In genomic region chr3:54756330-54756731, GRCh38 we compare ENCODE assay signal across 15 cellular contexts.
DNase-seq lines count a peak whose midpoint lies in the region; ATAC-seq and TF ChIP-seq lines count a peak whose summit lies in the region.
"Had no signal": no experiment of that assay in that cellular context is flagged by ENCODE, and none has a peak within 500 bp of the region (broad histone marks: within the 10 kb centered on the region; RNA-seq: fewer than 3 reads in every experiment).

No MANE protein-coding gene starts in this region.

- WGBS in GM23248 (ENCODE audit: low coverage in 1 of 2, low lambda C conversion rate in 2 of 2, missing lambda C conversion rate in 2 of 2), 2 experiments: 42 to 43% methylated on average over 7 of the region's 7 CpGs

- intact Hi-C loops in mucosa of descending colon (cut with DNase I, micrococcal nuclease): no loop called here
- intact Hi-C loops in natural killer cell (cut with micrococcal nuclease): no loop called here

- H3K27ac ChIP-seq in GM23248: peak overlapping the region; percentile 69
- H3K27ac ChIP-seq: ascending aorta had no signal

- no peak for ATAC-seq in mucosa of descending colon
- ATAC-seq in natural killer cell: no peak
- no peak for ATAC-seq in activated T-cell treated with anti-CD3 and anti-CD28 coated beads, Interleukin-2, amount 50 U/mL, for 4 hours
- ATAC-seq: Right ventricle myocardium inferior; stimulated activated naive B cell treated with anti-CD40 and anti-IgM and Interleukin-4, amounts not matched to agents 10 μg/mL and 1 μg/mL and 100 μg/mL, for 72 hours had no signal

- H3K4me1 ChIP-seq in GM23248 (ENCODE audit: insufficient read depth): peaks cover 16% of the 10 kb centered on the region; the same call in 1 of the 2 replicates
- no peaks in the 10 kb centered on the region for H3K4me1 ChIP-seq in mucosa of descending colon (ENCODE audit: low read depth)
- H3K4me1 ChIP-seq: ascending aorta had no signal

- no peak overlapping the region for H2AFZ ChIP-seq in GM23248

- H3K4me3 ChIP-seq in GM23248 (no peak overlapping the region), astrocyte of the cerebellum (ENCODE audit: low read depth, low read length) (no peak overlapping the region), mucosa of descending colon (no peak overlapping the region)
- H3K4me3 ChIP-seq: ascending aorta had no signal

- H3K9me3 ChIP-seq in GM23248 (ENCODE audit: low read depth) (no peaks in the 10 kb centered on the region), mucosa of descending colon (no peaks in the 10 kb centered on the region)
- H3K9me3 ChIP-seq: ascending aorta had no signal

- H3K4me1 Mint-ChIP-seq in natural killer cell: peaks cover 0 to 4% of the 10 kb centered on the region in 2 donors
- no peaks in the 10 kb centered on the region for H3K4me1 Mint-ChIP-seq in activated T-cell treated with anti-CD3 and anti-CD28 coated beads, Interleukin-2, amount 50 U/mL, for 4 hours (ENCODE audit: low read depth)
- H3K4me1 Mint-ChIP-seq: stimulated activated naive B cell treated with anti-CD40 and anti-IgM and Interleukin-4, amounts not matched to agents 10 μg/mL and 1 μg/mL and 100 μg/mL, for 72 hours had no signal

- DNase-seq in GM23248 (peak; percentile 53), astrocyte of the cerebellum (ENCODE audit: low read depth) (peak; percentile 65), islet precursor cell (peak; percentile 84), mucosa of descending colon (no peak), natural killer cell (no peak), ecto neural progenitor cell (ENCODE audit: low spot score) (no peak)
- DNase-seq in activated T-cell treated with anti-CD3 and anti-CD28 coated beads, Interleukin-2, amount 50 U/mL, for 4 hours: no peak
- DNase-seq: effector CD4-positive, alpha-beta T cell; H7; NCI-H2029 treated with DMSO at 0.1 percent for 48 hours; NCI-H69; stimulated activated naive B cell treated with anti-CD40 and anti-IgM and Interleukin-4, amounts not matched to agents 10 μg/mL and 1 μg/mL and 100 μg/mL, for 72 hours had no signal

- H3K4me2 ChIP-seq in GM23248 (ENCODE audit: unreplicated experiment): no peak overlapping the region

- H3K4me3 Mint-ChIP-seq in natural killer cell: no peak overlapping the region
- H3K4me3 Mint-ChIP-seq in activated T-cell treated with anti-CD3 and anti-CD28 coated beads, Interleukin-2, amount 50 U/mL, for 4 hours: no peak overlapping the region
- H3K4me3 Mint-ChIP-seq: activated T-helper 1 cell treated with anti-CD3 and anti-CD28 coated beads, Interleukin-12 subunit alpha, Interleukin-12 subunit beta, Interleukin-2, Interleukin-4 antibody, amounts not matched to agents 30 ng/mL and 10 ng/mL and 1 ng/mL, durations not matched to agents 14 hours and 24 hours and 36 hours; stimulated activated naive B cell treated with anti-CD40 and anti-IgM and Interleukin-4, amounts not matched to agents 10 μg/mL and 1 μg/mL and 100 μg/mL, for 72 hours had no signal

- no peaks in the 10 kb centered on the region for H4K20me1 ChIP-seq in GM23248 (ENCODE audit: insufficient read depth)

- in situ Hi-C loops in GM23248 (cut with MboI) (no loop called here), astrocyte of the cerebellum (cut with HindIII; ENCODE audit: low sequenced_read_pairs) (no loop called here)

- H3K9ac ChIP-seq in GM23248: peak overlapping the region; percentile 37; the same call in 1 of the 2 replicates

- no peaks in the 10 kb centered on the region for H3K79me2 ChIP-seq in GM23248 (ENCODE audit: insufficient read depth)

- H3K27me3 Mint-ChIP-seq in natural killer cell (ENCODE audit: low read depth in 2 of 2): no peaks in the 10 kb centered on the region
- no peaks in the 10 kb centered on the region for H3K27me3 Mint-ChIP-seq in activated T-cell treated with anti-CD3 and anti-CD28 coated beads, Interleukin-2, amount 50 U/mL, for 4 hours (ENCODE audit: low read depth)
- H3K27me3 Mint-ChIP-seq: stimulated activated naive B cell treated with anti-CD40 and anti-IgM and Interleukin-4, amounts not matched to agents 10 μg/mL and 1 μg/mL and 100 μg/mL, for 72 hours had no signal

- 0 out of 2 replicates have a peak, but pooled peaks cover 5% of the 10 kb centered on the region for H3F3A ChIP-seq in GM23248 (ENCODE audit: insufficient read depth)

- H3K36me3 Mint-ChIP-seq in natural killer cell: no peaks in the 10 kb centered on the region
- no peaks in the 10 kb centered on the region for H3K36me3 Mint-ChIP-seq in activated T-cell treated with anti-CD3 and anti-CD28 coated beads, Interleukin-2, amount 50 U/mL, for 4 hours (ENCODE audit: insufficient read depth)
- H3K36me3 Mint-ChIP-seq: stimulated activated naive B cell treated with anti-CD40 and anti-IgM and Interleukin-4, amounts not matched to agents 10 μg/mL and 1 μg/mL and 100 μg/mL, for 72 hours had no signal

- H3K27ac Mint-ChIP-seq in natural killer cell: no peak overlapping the region
- H3K27ac Mint-ChIP-seq: activated T-helper 1 cell treated with anti-CD3 and anti-CD28 coated beads, Interleukin-12 subunit alpha, Interleukin-12 subunit beta, Interleukin-2, Interleukin-4 antibody, amounts not matched to agents 30 ng/mL and 10 ng/mL and 1 ng/mL, durations not matched to agents 14 hours and 24 hours and 36 hours; stimulated activated naive B cell treated with anti-CD40 and anti-IgM and Interleukin-4, amounts not matched to agents 10 μg/mL and 1 μg/mL and 100 μg/mL, for 72 hours had no signal

- H3K9me2 ChIP-seq in GM23248 (ENCODE audit: insufficient read depth): no peaks in the 10 kb centered on the region

- H3K36me3 ChIP-seq in GM23248 (ENCODE audit: low read depth): no peaks in the 10 kb centered on the region
- no peaks in the 10 kb centered on the region for H3K36me3 ChIP-seq in mucosa of descending colon (ENCODE audit: low read depth)
- H3K36me3 ChIP-seq: ascending aorta had no signal

- peaks cover 5% of the 10 kb centered on the region in 2 donors for H3K9me3 Mint-ChIP-seq in natural killer cell
- H3K9me3 Mint-ChIP-seq in activated T-cell treated with anti-CD3 and anti-CD28 coated beads, Interleukin-2, amount 50 U/mL, for 4 hours: peaks cover 4% of the 10 kb centered on the region
- H3K9me3 Mint-ChIP-seq: activated T-helper 1 cell treated with anti-CD3 and anti-CD28 coated beads, Interleukin-12 subunit alpha, Interleukin-12 subunit beta, Interleukin-2, Interleukin-4 antibody, amounts not matched to agents 30 ng/mL and 10 ng/mL and 1 ng/mL, durations not matched to agents 14 hours and 24 hours and 36 hours had no signal

- TF ChIP-seq CTCF in astrocyte of the cerebellum (IDR thresholded peaks at IDR 0.05; ENCODE audit: low read depth, low read length, missing control alignments): no peak
- TF ChIP-seq CTCF in mucosa of descending colon (IDR thresholded peaks at IDR 0.05): no peak
- no peak for TF ChIP-seq CTCF in natural killer cell (IDR thresholded peaks at IDR 0.05)

- no peaks in the 10 kb centered on the region for H3K27me3 ChIP-seq in GM23248 (replicated peaks; ENCODE audit: insufficient read depth)
- H3K27me3 ChIP-seq: ascending aorta had no signal

Comparison
In these comparisons a context has a peak if more than half of its experiments do, and no peak if none do; other contexts are left out.
1. DNase-seq: peak in GM23248 (single experiment), astrocyte of the cerebellum (single experiment) and islet precursor cell (single experiment); none in mucosa of descending colon (0 of 3), natural killer cell (single experiment), activated T-cell treated with anti-CD3 and anti-CD28 coated beads, Interleukin-2, amount 50 U/mL, for 4 hours (single experiment) and ecto neural progenitor cell (single experiment).